In the genomic region with DNA sequence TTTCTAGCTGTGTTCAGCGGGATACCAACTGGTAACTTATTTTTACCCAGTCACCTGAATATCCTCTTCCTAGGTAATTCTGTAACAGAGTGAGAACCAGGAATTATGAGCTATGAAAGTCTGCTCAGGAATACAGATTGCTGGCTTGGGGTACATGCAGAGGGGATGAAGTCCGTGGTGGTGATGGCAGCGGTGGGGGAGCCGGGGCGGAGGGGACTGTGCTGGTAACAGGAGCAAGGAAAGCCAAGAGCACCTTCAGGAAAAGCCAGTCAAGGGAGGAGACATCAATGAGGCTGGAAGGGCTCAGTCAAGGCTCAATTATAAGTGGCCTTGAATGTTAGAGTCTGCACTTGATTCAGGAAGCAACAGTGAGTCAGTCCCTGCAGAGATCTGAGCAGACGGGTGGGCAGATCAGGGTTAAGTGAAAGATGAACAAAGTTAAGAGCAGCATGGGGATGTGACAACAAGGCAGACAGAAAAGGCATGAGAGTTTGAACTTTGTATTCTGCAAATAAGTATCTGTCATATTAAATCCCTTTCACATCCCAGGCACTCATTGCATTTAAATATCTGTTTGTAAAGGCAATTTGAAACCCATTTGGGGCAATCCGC, we compare ENCODE assay signal across 26 cellular contexts.
A peak's percentile ranks its signal among the peaks of the same experiment; 100 is the strongest.
DNase-seq lines count a peak whose midpoint lies in the region; ATAC-seq, FAIRE-seq and TF ChIP-seq lines count a peak whose summit lies in the region.
"Had no signal": no experiment of that assay in that cellular context is flagged by ENCODE, and none has a peak within 500 bp of the region (broad histone marks: within the 10 kb centered on the region; RNA-seq: fewer than 3 reads in every experiment).

No MANE protein-coding gene starts in this region.

- peaks cover 12% of the 10 kb centered on the region for H3K4me1 ChIP-seq in endothelial cell of umbilical vein (ENCODE audit: control insufficient read depth, extremely low read depth, insufficient read depth, low read length)
- H3K4me1 ChIP-seq: pancreas had no signal

- H3K9ac ChIP-seq in endothelial cell of umbilical vein (replicated peaks; ENCODE audit: extremely low read depth, insufficient read depth, low read length), result no peak overlapping the region

- no peak for TF ChIP-seq POLR2A in endothelial cell of umbilical vein (IDR thresholded peaks at IDR 0.05; ENCODE audit: low read depth, low read length)

- H3K4me2 ChIP-seq in endothelial cell of umbilical vein (ENCODE audit: insufficient read depth, low read length), result no peak overlapping the region

- DNase-seq in ELR (ENCODE audit: low read depth) (peak; percentile 25), endothelial cell of umbilical vein (ENCODE audit: low read depth, low spot score) (peak; percentile 58), NCI-H2029 treated with DMSO at 0.1 percent for 48 hours (lab: John Stamatoyannopoulos, UW) (no peak), NCI-H1436 (lab: John Stamatoyannopoulos, UW) (no peak)
- DNase-seq: activated CD8-positive, alpha-beta memory T cell treated with anti-CD3 and anti-CD28 coated beads, Interleukin-2, amount 50 U/mL, for 4 hours; activated effector memory CD4-positive, alpha-beta T cell treated with anti-CD3 and anti-CD28 coated beads, Interleukin-2, amount 50 U/mL, for 16 hours; anterior cingulate cortex; CD8-positive, alpha-beta memory T cell; DND-41; foreskin melanocyte; hypothalamus; NCI-H1092 treated with DMSO at 0.1 percent for 48 hours; NCI-H2171; NK-92 treated with Interleukin-12 subunit alpha and Interleukin-12 subunit beta, amount 100 ng/mL, for 24 hours; pancreas; stimulated activated naive CD4-positive, alpha-beta T cell; T1000 had no signal

- H3K27me3 ChIP-seq in endothelial cell of umbilical vein (ENCODE audit: control insufficient read depth in 2 of 2, insufficient read depth in 2 of 2, low read length in 2 of 2), result no peaks in the 10 kb centered on the region
- H3K27me3 ChIP-seq: pancreas had no signal

- TF ChIP-seq CTCF in 22Rv1 (IDR thresholded peaks at IDR 0.05) (no peak), VCaP (conservative IDR thresholded peaks at IDR 0.05) (no peak), endothelial cell of umbilical vein (IDR thresholded peaks at IDR 0.05; ENCODE audit: extremely low read depth in 1 of 2, insufficient read depth in 1 of 2, low read depth in 1 of 2, low read length in 2 of 2) (no peak)

- no peaks in the 10 kb centered on the region for H3K9me1 ChIP-seq in endothelial cell of umbilical vein (replicated peaks; ENCODE audit: control insufficient read depth, extremely low read depth, insufficient read depth, low read length)

- H2AFZ ChIP-seq in endothelial cell of umbilical vein (ENCODE audit: low read depth, low read length), result no peak overlapping the region

- intact Hi-C loops in endothelial cell of umbilical vein (cut with micrococcal nuclease), result no loop called here

- no peak for ATAC-seq in GM19463 (IDR thresholded peaks at IDR 0.05; ENCODE audit: unreplicated experiment)
- no peak for ATAC-seq in GM19328 (IDR thresholded peaks at IDR 0.05; ENCODE audit: unreplicated experiment)
- ATAC-seq: pancreas had no signal

- H3K4me3 ChIP-seq in endothelial cell of umbilical vein (replicated peaks in 1 of 3; ENCODE audit: insufficient read depth in 1 of 3, low read depth in 1 of 3, low read length in 3 of 3), result no peak overlapping the region
- H3K4me3 ChIP-seq: lung, pancreas had no signal

- dilution Hi-C loops in endothelial cell of umbilical vein (cut with MboI; ENCODE audit: extremely low pct_ligation_motif_present, low sequenced_read_pairs), result no loop called here

- CTCF ChIA-PET in endothelial cell of umbilical vein (lab: Charles Lee), result interaction anchor here (0.9 to 1.6 kb wide), 5 partner anchors 10 to 52 kb away, joined by 3 to 5 read pairs (median 4); no protein-coding TSS in a partner anchor

- no peaks in the 10 kb centered on the region for H3K9me3 ChIP-seq in endothelial cell of umbilical vein (replicated peaks; ENCODE audit: control insufficient read depth, insufficient read depth, low read length)
- H3K9me3 ChIP-seq: pancreas had no signal

- no peaks in the 10 kb centered on the region for H3K79me2 ChIP-seq in endothelial cell of umbilical vein (ENCODE audit: control insufficient read depth, insufficient read depth, low read length)

- H4K20me1 ChIP-seq in endothelial cell of umbilical vein (replicated peaks; ENCODE audit: control insufficient read depth, extremely low read depth, insufficient read depth, low read length), result no peaks in the 10 kb centered on the region

- BruUV-seq in endothelial cell of umbilical vein (replicated peaks; lab: Mats Ljungman, UMichigan), result no TSS peak

- H3K27ac ChIP-seq in 22Rv1, result peak overlapping the region; percentile 40
- H3K27ac ChIP-seq in VCaP, result peak overlapping the region; percentile 3; the same call in 1 of the 2 replicates
- H3K27ac ChIP-seq in endothelial cell of umbilical vein (ENCODE audit: insufficient read depth, low read depth, low read length), result no peak overlapping the region
- H3K27ac ChIP-seq: pancreas had no signal

- H3K36me3 ChIP-seq in endothelial cell of umbilical vein (ENCODE audit: control insufficient read depth in 2 of 2, extremely low read depth in 1 of 2, insufficient read depth in 2 of 2, low read length in 2 of 2), result no peaks in the 10 kb centered on the region
- H3K36me3 ChIP-seq: pancreas had no signal

- POLR2A ChIA-PET in endothelial cell of umbilical vein (lab: Charles Lee), result no interaction called here

- peak; percentile 55 for FAIRE-seq in endothelial cell of umbilical vein (lab: Jason Lieb, UNC)
- FAIRE-seq: colon, GM18507, keratinocyte, pancreas, RCC 7860 had no signal

TF ChIP-seq in endothelial cell of umbilical vein, 7 proteins besides CTCF, POLR2A, EP300 and RAD21:
- TF ChIP-seq EZH2 (IDR thresholded peaks at IDR 0.05; ENCODE audit: borderline replicate concordance, low read depth, low read length, severe bottlenecking) (no peak), POLR2AphosphoS5 (IDR thresholded peaks at IDR 0.05; ENCODE audit: insufficient read depth, low read depth, low read length) (no peak), GATA2 (IDR thresholded peaks at IDR 0.05; ENCODE audit: insufficient read depth, insufficient read length, low read depth, low read length) (no peak), MYC (IDR thresholded peaks at IDR 0.05; ENCODE audit: low read depth, low read length) (no peak), FOS (IDR thresholded peaks at IDR 0.05; ENCODE audit: borderline replicate concordance, insufficient read depth, low read length) (peak; percentile 66), JUN (IDR thresholded peaks at IDR 0.05; ENCODE audit: borderline replicate concordance, insufficient read depth, insufficient read length, low read depth) (peak; percentile 25)
- TF ChIP-seq, protein P1, sequence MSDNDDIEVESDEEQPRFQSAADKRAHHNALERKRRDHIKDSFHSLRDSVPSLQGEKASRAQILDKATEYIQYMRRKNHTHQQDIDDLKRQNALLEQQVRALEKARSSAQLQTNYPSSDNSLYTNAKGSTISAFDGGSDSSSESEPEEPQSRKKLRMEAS (IDR thresholded peaks at IDR 0.05; ENCODE audit: insufficient read depth, insufficient read length), result no peak

Comparison
In these comparisons a context has a peak if more than half of its experiments do, and no peak if none do; other contexts are left out.
1. DNase-seq: peak in ELR (single experiment) and endothelial cell of umbilical vein (single experiment); none in NCI-H2029 treated with DMSO at 0.1 percent for 48 hours (single experiment) and NCI-H1436 (single experiment).